ENCODE assay signal across 13 cellular contexts in the genomic region with DNA sequence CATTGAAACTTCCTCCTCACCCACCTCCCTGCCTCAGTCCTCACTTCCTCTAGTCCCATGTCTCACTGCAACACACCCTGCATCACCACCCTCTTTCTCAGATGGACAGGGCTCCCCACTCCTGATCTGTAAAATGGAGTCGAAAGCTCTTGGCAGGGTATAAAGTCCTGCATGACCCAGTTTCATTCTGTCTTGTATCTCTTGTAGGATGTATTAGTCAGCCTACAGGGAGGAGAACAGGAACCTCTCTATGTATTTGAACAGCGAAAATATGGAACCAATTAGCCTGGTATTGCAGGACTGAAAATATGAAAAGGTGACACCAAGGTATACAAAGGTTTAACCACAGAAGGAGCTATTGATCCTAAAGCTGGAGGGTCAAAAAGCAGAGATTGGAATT.
DNase-seq lines count a peak whose midpoint lies in the region; TF ChIP-seq lines count a peak whose summit lies in the region.
"Had no signal": no experiment of that assay in that cellular context is flagged by ENCODE, and none has a peak within 500 bp of the region (broad histone marks: within the 10 kb centered on the region; RNA-seq: fewer than 3 reads in every experiment).

No MANE protein-coding gene starts in this region.

- H3K4me1 ChIP-seq in GM23248 (ENCODE audit: insufficient read depth) (peaks cover 52% of the 10 kb centered on the region), adipocyte (ENCODE audit: control insufficient read depth, insufficient read depth, low read length) (no peaks in the 10 kb centered on the region), osteoblast (ENCODE audit: insufficient read depth, low read length) (no peaks in the 10 kb centered on the region)
- H3K4me1 ChIP-seq: BE2C, HAP-1 had no signal

- H2AFZ ChIP-seq in GM23248 (peak overlapping the region; percentile 55), osteoblast (ENCODE audit: low read length) (no peak overlapping the region)

- TF ChIP-seq CTCF in osteoblast (IDR thresholded peaks at IDR 0.05; ENCODE audit: extremely low read depth, low read depth, low read length) = no peak

- H3K4me3 ChIP-seq in GM23248 (no peak overlapping the region), adipocyte (ENCODE audit: low read length) (no peak overlapping the region), osteoblast (ENCODE audit: insufficient read depth, low read length) (no peak overlapping the region)
- H3K4me3 ChIP-seq: HAP-1 had no signal

- H3K79me2 ChIP-seq in GM23248 (ENCODE audit: insufficient read depth) (no peaks in the 10 kb centered on the region), osteoblast (ENCODE audit: insufficient read depth, low read length) (no peaks in the 10 kb centered on the region)

- 18 to 21% methylated on average over 2 of the region's 2 CpGs for WGBS in GM23248 (ENCODE audit: low coverage in 1 of 2, low lambda C conversion rate in 2 of 2, missing lambda C conversion rate in 2 of 2), 2 experiments

- H3K27ac ChIP-seq in GM23248 (no peak overlapping the region), osteoblast (ENCODE audit: low read depth, low read length) (no peak overlapping the region)
- H3K27ac ChIP-seq: C4-2B had no signal

- DNase-seq in AG08395 (ENCODE audit: low spot score) = peak; percentile 13
- DNase-seq in GM23248 = peak; percentile 81
- peak; percentile 32 for DNase-seq in adipocyte (ENCODE audit: low read depth)
- peak; percentile 45 for DNase-seq in fibroblast of peridontal ligament (ENCODE audit: extremely low read depth)
- no peak for DNase-seq in RPMI8226
- DNase-seq in osteoblast (ENCODE audit: insufficient read length, low spot score, missing footprints) = no peak
- DNase-seq in kidney glomerular epithelial cell (lab: John Stamatoyannopoulos, UW) = no peak
- DNase-seq: 8988T; BE2C; CD4-positive, alpha-beta memory T cell; DMS79 had no signal

- H3K4me2 ChIP-seq in GM23248 (ENCODE audit: unreplicated experiment) = peak overlapping the region; percentile 53
- H3K4me2 ChIP-seq in osteoblast (ENCODE audit: insufficient read depth, low read length) = no peak overlapping the region

- no peaks in the 10 kb centered on the region; the same call in 1 of the 2 replicates for H3K9me2 ChIP-seq in GM23248 (ENCODE audit: insufficient read depth)

- H3F3A ChIP-seq in GM23248 (ENCODE audit: insufficient read depth) = peaks cover 33% of the 10 kb centered on the region

- in situ Hi-C loops in GM23248 (cut with MboI) = no loop called here

- H3K9me3 ChIP-seq in GM23248 (ENCODE audit: low read depth) (no peaks in the 10 kb centered on the region), adipocyte (ENCODE audit: control insufficient read depth, low read length) (no peaks in the 10 kb centered on the region), osteoblast (ENCODE audit: low read depth, low read length) (no peaks in the 10 kb centered on the region)
- H3K9me3 ChIP-seq: BE2C, HAP-1 had no signal

- H3K36me3 ChIP-seq in GM23248 (ENCODE audit: low read depth) = no peaks in the 10 kb centered on the region
- no peaks in the 10 kb centered on the region for H3K36me3 ChIP-seq in adipocyte (ENCODE audit: control insufficient read depth, insufficient read depth, low read length, severe bottlenecking)
- H3K36me3 ChIP-seq in osteoblast (ENCODE audit: insufficient read depth, low read length) = no peaks in the 10 kb centered on the region
- H3K36me3 ChIP-seq: BE2C, HAP-1 had no signal

- H3K27me3 ChIP-seq in GM23248 (replicated peaks; ENCODE audit: insufficient read depth) (no peaks in the 10 kb centered on the region), adipocyte (replicated peaks; ENCODE audit: control insufficient read depth, insufficient read depth, low read length) (no peaks in the 10 kb centered on the region), osteoblast (ENCODE audit: insufficient read depth, low read length) (peaks cover 7% of the 10 kb centered on the region)
- H3K27me3 ChIP-seq: BE2C had no signal

- H3K9ac ChIP-seq in GM23248 = no peak overlapping the region
- H3K9ac ChIP-seq in adipocyte (ENCODE audit: low read length) = no peak overlapping the region

- H4K20me1 ChIP-seq in GM23248 (ENCODE audit: insufficient read depth) (no peaks in the 10 kb centered on the region), osteoblast (ENCODE audit: insufficient read depth, low read length) (no peaks in the 10 kb centered on the region)

Comparison
In these comparisons a context has a peak if more than half of its experiments do, and no peak if none do; other contexts are left out.
1. DNase-seq: peak in AG08395 (single experiment), GM23248 (single experiment), adipocyte (single experiment) and fibroblast of peridontal ligament (single experiment); none in RPMI8226 (single experiment), osteoblast (single experiment) and kidney glomerular epithelial cell (single experiment).